2 cellular contexts compared by ENCODE assay signal in genomic region chr9:13705913-13706312, GRCh38.
TF ChIP-seq lines count a peak whose summit lies in the region.

No MANE protein-coding gene starts in this region.

TF ChIP-seq in liver, 16 proteins besides CTCF, POLR2A, EP300 and RAD21 (continued from another document):
- TF ChIP-seq REST (IDR thresholded peaks at IDR 0.05) (peak; percentile 69), RXRA (IDR thresholded peaks at IDR 0.05) (peak; percentile 37 to 41)

TF ChIP-seq in HepG2, 621 proteins besides CTCF, POLR2A, EP300 and RAD21:
- TF ChIP-seq, protein P1, sequence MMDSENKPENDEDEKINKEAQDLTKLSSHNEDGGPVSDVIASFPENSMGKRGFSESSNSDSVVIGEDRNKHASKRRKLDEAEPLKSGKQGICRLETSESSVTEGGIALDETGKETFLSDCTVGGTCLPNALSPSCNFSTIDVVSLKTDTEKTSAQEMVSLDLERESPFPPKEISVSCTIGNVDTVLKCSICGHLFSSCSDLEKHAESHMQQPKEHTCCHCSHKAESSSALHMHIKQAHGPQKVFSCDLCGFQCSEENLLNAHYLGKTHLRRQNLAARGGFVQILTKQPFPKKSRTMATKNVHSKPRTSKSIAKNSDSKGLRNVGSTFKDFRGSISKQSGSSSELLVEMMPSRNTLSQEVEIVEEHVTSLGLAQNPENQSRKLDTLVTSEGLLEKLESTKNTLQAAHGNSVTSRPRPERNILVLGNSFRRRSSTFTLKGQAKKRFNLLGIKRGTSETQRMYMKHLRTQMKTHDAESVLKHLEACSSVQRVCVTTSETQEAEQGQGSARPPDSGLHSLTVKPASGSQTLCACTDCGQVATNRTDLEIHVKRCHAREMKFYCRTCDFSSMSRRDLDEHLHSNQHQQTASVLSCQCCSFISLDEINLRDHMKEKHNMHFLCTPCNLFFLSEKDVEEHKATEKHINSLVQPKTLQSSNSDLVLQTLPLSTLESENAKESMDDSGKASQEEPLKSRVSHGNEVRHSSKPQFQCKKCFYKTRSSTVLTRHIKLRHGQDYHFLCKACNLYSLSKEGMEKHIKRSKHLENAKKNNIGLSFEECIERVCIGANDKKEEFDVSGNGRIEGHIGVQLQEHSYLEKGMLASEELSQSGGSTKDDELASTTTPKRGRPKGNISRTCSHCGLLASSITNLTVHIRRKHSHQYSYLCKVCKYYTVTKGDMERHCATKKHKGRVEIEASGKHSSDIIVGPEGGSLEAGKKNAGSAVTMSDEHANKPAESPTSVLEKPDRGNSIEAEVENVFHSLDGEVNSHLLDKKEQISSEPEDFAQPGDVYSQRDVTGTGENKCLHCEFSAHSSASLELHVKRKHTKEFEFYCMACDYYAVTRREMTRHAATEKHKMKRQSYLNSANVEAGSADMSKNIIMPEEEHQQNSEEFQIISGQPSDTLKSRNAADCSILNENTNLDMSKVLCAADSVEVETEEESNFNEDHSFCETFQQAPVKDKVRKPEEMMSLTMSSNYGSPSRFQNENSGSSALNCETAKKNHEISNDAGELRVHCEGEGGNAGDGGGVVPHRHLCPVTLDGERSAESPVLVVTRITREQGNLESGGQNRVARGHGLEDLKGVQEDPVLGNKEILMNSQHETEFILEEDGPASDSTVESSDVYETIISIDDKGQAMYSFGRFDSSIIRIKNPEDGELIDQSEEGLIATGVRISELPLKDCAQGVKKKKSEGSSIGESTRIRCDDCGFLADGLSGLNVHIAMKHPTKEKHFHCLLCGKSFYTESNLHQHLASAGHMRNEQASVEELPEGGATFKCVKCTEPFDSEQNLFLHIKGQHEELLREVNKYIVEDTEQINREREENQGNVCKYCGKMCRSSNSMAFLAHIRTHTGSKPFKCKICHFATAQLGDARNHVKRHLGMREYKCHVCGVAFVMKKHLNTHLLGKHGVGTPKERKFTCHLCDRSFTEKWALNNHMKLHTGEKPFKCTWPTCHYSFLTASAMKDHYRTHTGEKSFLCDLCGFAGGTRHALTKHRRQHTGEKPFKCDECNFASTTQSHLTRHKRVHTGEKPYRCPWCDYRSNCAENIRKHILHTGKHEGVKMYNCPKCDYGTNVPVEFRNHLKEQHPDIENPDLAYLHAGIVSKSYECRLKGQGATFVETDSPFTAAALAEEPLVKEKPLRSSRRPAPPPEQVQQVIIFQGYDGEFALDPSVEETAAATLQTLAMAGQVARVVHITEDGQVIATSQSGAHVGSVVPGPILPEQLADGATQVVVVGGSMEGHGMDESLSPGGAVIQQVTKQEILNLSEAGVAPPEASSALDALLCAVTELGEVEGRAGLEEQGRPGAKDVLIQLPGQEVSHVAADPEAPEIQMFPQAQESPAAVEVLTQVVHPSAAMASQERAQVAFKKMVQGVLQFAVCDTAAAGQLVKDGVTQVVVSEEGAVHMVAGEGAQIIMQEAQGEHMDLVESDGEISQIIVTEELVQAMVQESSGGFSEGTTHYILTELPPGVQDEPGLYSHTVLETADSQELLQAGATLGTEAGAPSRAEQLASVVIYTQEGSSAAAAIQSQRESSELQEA (CRISPR knock-in tag; IDR thresholded peaks at IDR 0.05; ENCODE audit: not compliant biosample characterization), result no peak
- no peak for TF ChIP-seq HIVEP1 (CRISPR knock-in tag; IDR thresholded peaks at IDR 0.05)
- no peak for TF ChIP-seq ZNF335 (CRISPR knock-in tag; IDR thresholded peaks at IDR 0.05)
- TF ChIP-seq HNRNPH1 (optimal IDR thresholded peaks at IDR 0.05; ENCODE audit: low read depth, low read length), result no peak
- no peak for TF ChIP-seq ZSCAN25 (CRISPR knock-in tag; IDR thresholded peaks at IDR 0.05)
- no peak for TF ChIP-seq KLF6 (CRISPR knock-in tag; IDR thresholded peaks at IDR 0.05)
- TF ChIP-seq TMF1 (CRISPR knock-in tag; IDR thresholded peaks at IDR 0.05; ENCODE audit: low read depth), result no peak
- TF ChIP-seq ZNF710 (CRISPR knock-in tag; IDR thresholded peaks at IDR 0.05; ENCODE audit: borderline replicate concordance), result no peak
- TF ChIP-seq ZBTB43 (CRISPR knock-in tag; conservative IDR thresholded peaks at IDR 0.05), result no peak
- no peak for TF ChIP-seq THAP11 (CRISPR knock-in tag; IDR thresholded peaks at IDR 0.05)
- TF ChIP-seq ZNF776 (CRISPR knock-in tag; IDR thresholded peaks at IDR 0.05), result no peak
- TF ChIP-seq, protein P2, sequence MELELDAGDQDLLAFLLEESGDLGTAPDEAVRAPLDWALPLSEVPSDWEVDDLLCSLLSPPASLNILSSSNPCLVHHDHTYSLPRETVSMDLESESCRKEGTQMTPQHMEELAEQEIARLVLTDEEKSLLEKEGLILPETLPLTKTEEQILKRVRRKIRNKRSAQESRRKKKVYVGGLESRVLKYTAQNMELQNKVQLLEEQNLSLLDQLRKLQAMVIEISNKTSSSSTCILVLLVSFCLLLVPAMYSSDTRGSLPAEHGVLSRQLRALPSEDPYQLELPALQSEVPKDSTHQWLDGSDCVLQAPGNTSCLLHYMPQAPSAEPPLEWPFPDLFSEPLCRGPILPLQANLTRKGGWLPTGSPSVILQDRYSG (CRISPR knock-in tag; IDR thresholded peaks at IDR 0.05), result no peak
TF ChIP-seq in HepG2: peak in this region for 0.
